1 cellular context compared by ENCODE assay signal in genomic region chr2:42756956-42757513, GRCh38.
TF ChIP-seq lines count a peak whose summit lies in the region.

No MANE protein-coding gene starts in this region.

TF ChIP-seq in GM12878, 131 proteins besides CTCF, POLR2A, EP300 and RAD21:
- TF ChIP-seq MEF2B (IDR thresholded peaks at IDR 0.05; ENCODE audit: partially characterized antibody, poor library complexity, severe bottlenecking) (peak; percentile 42), SUPT20H (IDR thresholded peaks at IDR 0.05; ENCODE audit: borderline replicate concordance, control insufficient read depth, low read depth, low read length) (no peak), NR2F1 (conservative IDR thresholded peaks at IDR 0.05) (peak; percentile 37; the same call in 1 of the 2 replicates)
